ENCODE assay signal across 10 cellular contexts in genomic region chr17:43543771-43544575, GRCh38. TPM values are rescaled to one million over a fixed set of nuclear protein-coding genes. Genes with fewer than 3 reads are reported as not detected.
DNase-seq lines count a peak whose midpoint lies in the region; ATAC-seq and TF ChIP-seq lines count a peak whose summit lies in the region.
"Had no signal": no experiment of that assay in that cellular context is flagged by ENCODE, and none has a peak within 500 bp of the region (broad histone marks: within the 10 kb centered on the region; RNA-seq: fewer than 3 reads in every experiment).

No MANE protein-coding gene starts in this region.

- H3K79me2 ChIP-seq in DND-41 (ENCODE audit: insufficient read depth, low read length), result no peaks in the 10 kb centered on the region

- intact Hi-C loops in spleen (cut with DNase I; ENCODE audit: low total_unique reads), result no loop called here

- TF ChIP-seq CTCF in DND-41 (IDR thresholded peaks at IDR 0.05; ENCODE audit: borderline replicate concordance, extremely low read depth, low read length, poor library complexity, severe bottlenecking) (no peak), astrocyte of the spinal cord (IDR thresholded peaks at IDR 0.05; ENCODE audit: low read depth, low read length) (no peak), spleen (IDR thresholded peaks at IDR 0.05 in 8 of 11, conservative IDR thresholded peaks at IDR 0.05 in 3 of 11) (no peak)

- DNase-seq in DND-41 (peak; percentile 21), HuH-7.5 (ENCODE audit: low spot score) (peak; percentile 39), astrocyte of the spinal cord (ENCODE audit: low read depth, low spot score) (no peak), spleen (no peak), ureter (ENCODE audit: low spot score) (no peak)
- DNase-seq in stimulated activated CD8-positive, alpha-beta memory T cell treated with anti-CD3 and anti-CD28 coated beads, Interleukin-4, amount 100 ng/mL, for 48 hours, result no peak
- DNase-seq: hippocampal formation, NCI-H446 treated with DMSO at 0.1 percent for 48 hours had no signal

- H3K36me3 ChIP-seq in DND-41 (ENCODE audit: insufficient read depth, low read length) (no peaks in the 10 kb centered on the region), mucosa of stomach (ENCODE audit: control insufficient read depth, insufficient read depth, low read length) (no peaks in the 10 kb centered on the region), spleen (no peaks in the 10 kb centered on the region)

- H3K4me2 ChIP-seq in DND-41 (ENCODE audit: insufficient read depth, low read length), result no peak overlapping the region

- H3K9ac ChIP-seq in DND-41 (ENCODE audit: low read depth, low read length) (no peak overlapping the region), mucosa of stomach (ENCODE audit: low read length) (peak overlapping the region; percentile 23)

- no peaks in the 10 kb centered on the region for H4K20me1 ChIP-seq in DND-41 (ENCODE audit: insufficient read depth, low read length)

- in situ Hi-C loops in astrocyte of the spinal cord (cut with HindIII; ENCODE audit: low sequenced_read_pairs), result no loop called here

- H3K4me3 ChIP-seq in DND-41 (ENCODE audit: low read depth in 1 of 2, low read length in 2 of 2) (no peak overlapping the region), astrocyte of the spinal cord (ENCODE audit: low read depth, low read length) (peak overlapping the region; percentile 56), mucosa of stomach (ENCODE audit: low read length) (no peak overlapping the region), spleen (no peak overlapping the region)

- no peaks in the 10 kb centered on the region for H3K27me3 ChIP-seq in DND-41 (ENCODE audit: insufficient read depth, low read length, poor library complexity)
- H3K27me3 ChIP-seq in mucosa of stomach (ENCODE audit: control insufficient read depth, insufficient read depth, low read length), result peaks cover 33% of the 10 kb centered on the region
- H3K27me3 ChIP-seq in spleen (replicated peaks in 1 of 7), result peaks cover 0 to 64% (median 43%) of the 10 kb centered on the region in 7 donors

- ATAC-seq in DND-41 (ENCODE audit: insufficient read depth, low read depth), result no peak
- no peak for ATAC-seq in GM21390 (IDR thresholded peaks at IDR 0.05; ENCODE audit: unreplicated experiment)

- TF ChIP-seq POLR2A in spleen (IDR thresholded peaks at IDR 0.05), result no peak

- no peak overlapping the region for H2AFZ ChIP-seq in DND-41 (ENCODE audit: low read depth, low read length)

- no peaks in the 10 kb centered on the region for H3K9me3 ChIP-seq in DND-41 (ENCODE audit: insufficient read depth, low read length, severe bottlenecking)
- H3K9me3 ChIP-seq in mucosa of stomach (ENCODE audit: control insufficient read depth, low read length), result no peaks in the 10 kb centered on the region
- no peaks in the 10 kb centered on the region for H3K9me3 ChIP-seq in spleen

- H3K4me1 ChIP-seq in DND-41 (ENCODE audit: insufficient read depth, low read length), result peaks cover 24% of the 10 kb centered on the region
- peaks cover 21% of the 10 kb centered on the region for H3K4me1 ChIP-seq in mucosa of stomach (ENCODE audit: control insufficient read depth, insufficient read depth, low read length)
- peaks cover 6 to 32% (median 22%) of the 10 kb centered on the region in 6 donors for H3K4me1 ChIP-seq in spleen

- 30 to 44% (median 35%) methylated on average over 7 of the region's 7 CpGs for WGBS in spleen, 5 donors

- H3K27ac ChIP-seq in DND-41 (ENCODE audit: low read length), result no peak overlapping the region
- no peak overlapping the region for H3K27ac ChIP-seq in spleen

RNA-seq across cellular contexts. Expression of gene ETV4, which starts 2.2 kb away (rescaled TPM):
- total RNA-seq in spleen (under 1 TPM in 4 of 7 donors, not detected in 3; 0.17 to 0.97 (median 0.74) TPM), ureter (3.7 TPM)
- polyA plus RNA-seq in spleen, result under 1 TPM; 0.37 to 0.53 (median 0.51) TPM

Comparison
In these comparisons a context has a peak if more than half of its experiments do, and no peak if none do; other contexts are left out.
1. DNase-seq: peak in DND-41 (single experiment) and HuH-7.5 (single experiment); none in astrocyte of the spinal cord (single experiment), spleen (single experiment), ureter (single experiment) and stimulated activated CD8-positive, alpha-beta memory T cell treated with anti-CD3 and anti-CD28 coated beads, Interleukin-4, amount 100 ng/mL, for 48 hours (single experiment).